In genomic region chr10:107032700-107033401, GRCh38 we compare ENCODE assay signal across 19 cellular contexts.
A peak's percentile ranks its signal among the peaks of the same experiment; 100 is the strongest.
DNase-seq lines count a peak whose midpoint lies in the region; ATAC-seq, FAIRE-seq and TF ChIP-seq lines count a peak whose summit lies in the region.
"Had no signal": no experiment of that assay in that cellular context is flagged by ENCODE, and none has a peak within 500 bp of the region (broad histone marks: within the 10 kb centered on the region; RNA-seq: fewer than 3 reads in every experiment).

No MANE protein-coding gene starts in this region.

- no peak for FAIRE-seq in astrocyte (lab: Jason Lieb, UNC)
- FAIRE-seq: G401.6 had no signal

- no peak for DNase-seq in CD8-positive, alpha-beta memory T cell
- peak; percentile 58 for DNase-seq in NCI-H82 (lab: John Stamatoyannopoulos, UW)
- DNase-seq in astrocyte (ENCODE audit: low read depth) = no peak
- no peak for DNase-seq in nephron progenitor cell
- no peak for DNase-seq in NCI-H146 (lab: John Stamatoyannopoulos, UW)
- DNase-seq in NCI-H2107 (lab: John Stamatoyannopoulos, UW) = no peak
- DNase-seq in COLO668 (lab: John Stamatoyannopoulos, UW; ENCODE audit: unreplicated experiment) = no peak
- DNase-seq in aorta = no peak
- DNase-seq: Caco-2, H9, NCI-H1092 treated with DMSO at 0.1 percent for 48 hours, NCI-H1694 treated with DMSO at 0.1 percent for 48 hours, NCI-H510A treated with DMSO at 0.1 percent for 48 hours, Peyer's patch, T-cell had no signal

- H3K9ac ChIP-seq in astrocyte (ENCODE audit: low read length) = no peak overlapping the region

- no peak overlapping the region for H3K4me3 ChIP-seq in CD8-positive, alpha-beta memory T cell (ENCODE audit: low read length)
- H3K4me3 ChIP-seq in astrocyte (ENCODE audit: insufficient read depth, low read depth, low read length) (no peak overlapping the region), aorta (ENCODE audit: low read length in 2 of 2) (no peak overlapping the region)
- H3K4me3 ChIP-seq: Peyer's patch, SK-N-MC had no signal

- intact Hi-C loops in aorta (cut with DNase I) = no loop called here

- no peaks in the 10 kb centered on the region for H3K27me3 ChIP-seq in CD8-positive, alpha-beta memory T cell (ENCODE audit: insufficient read depth, low read length, poor library complexity, severe bottlenecking)
- H3K27me3 ChIP-seq in astrocyte (ENCODE audit: insufficient read depth, low read length) = no peaks in the 10 kb centered on the region
- H3K27me3 ChIP-seq in aorta (ENCODE audit: control insufficient read depth in 1 of 2, insufficient read depth in 2 of 2, low read length in 1 of 2) = no peaks in the 10 kb centered on the region
- H3K27me3 ChIP-seq: Peyer's patch had no signal

- POLR2A ChIA-PET in CD8-positive, alpha-beta memory T cell (lab: Charles Lee) = no interaction called here

- no peak for TF ChIP-seq CTCF in astrocyte (IDR thresholded peaks at IDR 0.05; ENCODE audit: insufficient read depth, low read depth, low read length)
- TF ChIP-seq CTCF in nephron progenitor cell (IDR thresholded peaks at IDR 0.05) = no peak

- no peaks in the 10 kb centered on the region for H3K27me3 Mint-ChIP-seq in CD8-positive, alpha-beta memory T cell
- H3K27me3 Mint-ChIP-seq in astrocyte (ENCODE audit: low read depth, unreplicated experiment) (no peaks in the 10 kb centered on the region), nephron progenitor cell (ENCODE audit: low read depth, poor library complexity) (peaks cover 7% of the 10 kb centered on the region)
- H3K27me3 Mint-ChIP-seq: IgD-negative memory B cell had no signal

- ATAC-seq in aorta (ENCODE audit: low FRiP score) = no peak
- ATAC-seq: T-cell had no signal

- no peaks in the 10 kb centered on the region for H4K20me1 ChIP-seq in astrocyte (ENCODE audit: insufficient read depth, low read length)

- no peak overlapping the region for H3K4me3 Mint-ChIP-seq in CD8-positive, alpha-beta memory T cell
- H3K4me3 Mint-ChIP-seq in astrocyte (ENCODE audit: unreplicated experiment) = no peak overlapping the region
- H3K4me3 Mint-ChIP-seq in nephron progenitor cell = no peak overlapping the region
- H3K4me3 Mint-ChIP-seq: H9, IgD-negative memory B cell, T-cell had no signal

- no peak overlapping the region for H2AFZ ChIP-seq in astrocyte (ENCODE audit: low read depth, low read length)

- peaks cover 2 to 12% (median 9%) of the 10 kb centered on the region in 5 donors for H3K9me3 Mint-ChIP-seq in CD8-positive, alpha-beta memory T cell
- H3K9me3 Mint-ChIP-seq in astrocyte (ENCODE audit: unreplicated experiment) = no peaks in the 10 kb centered on the region
- no peaks in the 10 kb centered on the region for H3K9me3 Mint-ChIP-seq in nephron progenitor cell
- H3K9me3 Mint-ChIP-seq: H9 had no signal

- H3K79me2 ChIP-seq in astrocyte (ENCODE audit: insufficient read depth, low read length) = no peaks in the 10 kb centered on the region

- no peaks in the 10 kb centered on the region for H3K9me3 ChIP-seq in CD8-positive, alpha-beta memory T cell (ENCODE audit: low read length)
- no peaks in the 10 kb centered on the region for H3K9me3 ChIP-seq in astrocyte (ENCODE audit: insufficient read depth, low read depth, low read length)
- no peaks in the 10 kb centered on the region for H3K9me3 ChIP-seq in aorta (ENCODE audit: control insufficient read depth, low read length)
- H3K9me3 ChIP-seq: Caco-2, Peyer's patch had no signal

- no peaks in the 10 kb centered on the region for H3K36me3 ChIP-seq in CD8-positive, alpha-beta memory T cell (ENCODE audit: insufficient read depth, low read length)
- H3K36me3 ChIP-seq in astrocyte (ENCODE audit: insufficient read depth, low read length) (no peaks in the 10 kb centered on the region), aorta (ENCODE audit: control insufficient read depth in 1 of 2, insufficient read depth in 2 of 2, low read length in 1 of 2) (no peaks in the 10 kb centered on the region)
- H3K36me3 ChIP-seq: Peyer's patch had no signal

- no peak overlapping the region for H3K27ac Mint-ChIP-seq in CD8-positive, alpha-beta memory T cell
- H3K27ac Mint-ChIP-seq in astrocyte (ENCODE audit: unreplicated experiment) (peak overlapping the region; percentile 6), nephron progenitor cell (peak overlapping the region; percentile 94)
- H3K27ac Mint-ChIP-seq: CD14-positive monocyte, T-cell had no signal

- no peak overlapping the region for H3K4me2 ChIP-seq in astrocyte (ENCODE audit: low read length)

- CTCF ChIA-PET in CD8-positive, alpha-beta memory T cell (lab: Charles Lee) = no interaction called here

- no peaks in the 10 kb centered on the region for H3K4me1 ChIP-seq in CD8-positive, alpha-beta memory T cell (ENCODE audit: insufficient read depth, low read length)
- H3K4me1 ChIP-seq in astrocyte (ENCODE audit: insufficient read depth, low read length) (no peaks in the 10 kb centered on the region), aorta (ENCODE audit: control insufficient read depth in 1 of 2, insufficient read depth in 2 of 2, low read length in 2 of 2) (no peaks in the 10 kb centered on the region)
- H3K4me1 ChIP-seq: Caco-2, Peyer's patch had no signal

- 48 to 55% methylated on average over 10 of the region's 10 CpGs for WGBS in aorta, 2 donors

- peak overlapping the region; percentile 66 for H3K27ac ChIP-seq in CD8-positive, alpha-beta memory T cell (ENCODE audit: low read depth, low read length)
- H3K27ac ChIP-seq in astrocyte (ENCODE audit: low read depth, low read length) = no peak overlapping the region
- H3K27ac ChIP-seq in aorta (ENCODE audit: low read depth in 1 of 2, low read length in 2 of 2) = no peak overlapping the region
- H3K27ac ChIP-seq: Peyer's patch, SK-N-MC had no signal

- H3K4me1 Mint-ChIP-seq in CD8-positive, alpha-beta memory T cell = no peaks in the 10 kb centered on the region
- H3K4me1 Mint-ChIP-seq in astrocyte (ENCODE audit: low read depth, unreplicated experiment) = peaks cover 10% of the 10 kb centered on the region
- H3K4me1 Mint-ChIP-seq in nephron progenitor cell = peaks cover 33% of the 10 kb centered on the region
- H3K4me1 Mint-ChIP-seq: IgD-negative memory B cell, T-cell had no signal

- no peaks in the 10 kb centered on the region for H3K36me3 Mint-ChIP-seq in CD8-positive, alpha-beta memory T cell
- H3K36me3 Mint-ChIP-seq in astrocyte (ENCODE audit: low read depth, unreplicated experiment) (no peaks in the 10 kb centered on the region), nephron progenitor cell (ENCODE audit: low read depth) (no peaks in the 10 kb centered on the region)
- H3K36me3 Mint-ChIP-seq: CD14-positive monocyte, IgD-negative memory B cell, T-cell had no signal

Comparison
In these comparisons a context has a peak if more than half of its experiments do, and no peak if none do; other contexts are left out.
1. H3K27ac Mint-ChIP-seq: peak in astrocyte (single experiment) and nephron progenitor cell (single experiment); none in CD8-positive, alpha-beta memory T cell (0 of 8).